8 cellular contexts compared by ENCODE assay signal in genomic region chr6:70668499-70668812, GRCh38. TPM values are rescaled to one million over a fixed set of nuclear protein-coding genes. Genes with fewer than 3 reads are reported as not detected.
A peak's percentile ranks its signal among the peaks of the same experiment; 100 is the strongest.
DNase-seq lines count a peak whose midpoint lies in the region; ATAC-seq and TF ChIP-seq lines count a peak whose summit lies in the region.

No MANE protein-coding gene starts in this region.

- peaks cover 57% of the 10 kb centered on the region for H3K4me1 Mint-ChIP-seq in activated CD4-positive, alpha-beta memory T cell treated with anti-CD3 and anti-CD28 coated beads, Interleukin-2, amount 10 ng/mL, durations not matched to agents 7 days and 5 days

- peak overlapping the region; percentile 83 for H3K4me3 Mint-ChIP-seq in activated CD4-positive, alpha-beta memory T cell treated with anti-CD3 and anti-CD28 coated beads, Interleukin-2, amount 10 ng/mL, durations not matched to agents 7 days and 5 days

- H3K4me1 ChIP-seq in hepatocyte (ENCODE audit: insufficient read depth): peaks cover 23% of the 10 kb centered on the region

- DNase-seq in NCI-H2171 treated with DMSO at 0.1 percent for 48 hours (lab: John Stamatoyannopoulos, UW) (peak; percentile 33), NCI-H2171 (lab: John Stamatoyannopoulos, UW) (no peak), hepatocyte (ENCODE audit: low spot score) (no peak), hepatic stellate cell (ENCODE audit: low spot score) (no peak), AML-193 (lab: John Stamatoyannopoulos, UW) (no peak)
- no peak for DNase-seq in activated CD4-positive, alpha-beta memory T cell treated with anti-CD3 and anti-CD28 coated beads, Interleukin-2, amount 10 ng/mL, durations not matched to agents 7 days and 5 days
- DNase-seq in stimulated activated CD8-positive, alpha-beta memory T cell treated with anti-CD3 and anti-CD28 coated beads, Interleukin-15, amount 100 ng/mL, for 1 hour (ENCODE audit: low read depth): peak; percentile 27

- no peaks in the 10 kb centered on the region for H3K9me3 Mint-ChIP-seq in activated CD4-positive, alpha-beta memory T cell treated with anti-CD3 and anti-CD28 coated beads, Interleukin-2, amount 10 ng/mL, durations not matched to agents 7 days and 5 days

- peak overlapping the region; percentile 97 for H3K27ac ChIP-seq in hepatocyte

- no peaks in the 10 kb centered on the region for H3K9me2 ChIP-seq in hepatocyte (replicated peaks; ENCODE audit: insufficient read depth)

- no peaks in the 10 kb centered on the region for H3K27me3 Mint-ChIP-seq in activated CD4-positive, alpha-beta memory T cell treated with anti-CD3 and anti-CD28 coated beads, Interleukin-2, amount 10 ng/mL, durations not matched to agents 7 days and 5 days

- no peaks in the 10 kb centered on the region for H3K9me3 ChIP-seq in hepatocyte (ENCODE audit: low read depth)

- H2AFZ ChIP-seq in hepatocyte: peak overlapping the region; percentile 71

- peaks cover 36% of the 10 kb centered on the region for H4K20me1 ChIP-seq in hepatocyte (ENCODE audit: insufficient read depth, poor library complexity, severe bottlenecking)

- H3K4me3 ChIP-seq in hepatocyte: peak overlapping the region; percentile 93

- no peaks in the 10 kb centered on the region for H3K36me3 ChIP-seq in hepatocyte (replicated peaks; ENCODE audit: insufficient read depth, low read depth)

- H3K36me3 Mint-ChIP-seq in activated CD4-positive, alpha-beta memory T cell treated with anti-CD3 and anti-CD28 coated beads, Interleukin-2, amount 10 ng/mL, durations not matched to agents 7 days and 5 days (ENCODE audit: low read depth): peaks cover 29% of the 10 kb centered on the region

- 1% methylated on average over 8 of the region's 8 CpGs for WGBS in hepatocyte (ENCODE audit: low lambda C conversion rate, missing lambda C conversion rate)

- POLR2A ChIA-PET in activated CD4-positive, alpha-beta memory T cell treated with anti-CD3 and anti-CD28 coated beads, Interleukin-2, amount 10 ng/mL, durations not matched to agents 7 days and 5 days (lab: Charles Lee): interaction anchor here (1.0 to 4.2 kb wide), 9 partner anchors 9 to 872 kb away, joined by 3 to 63 read pairs (median 5); partner anchors contain the start of genes LMBRD1 and SDHAF4

- no peak for TF ChIP-seq CTCF in hepatocyte (IDR thresholded peaks at IDR 0.05; ENCODE audit: poor library complexity)

- CTCF ChIA-PET in activated CD4-positive, alpha-beta memory T cell treated with anti-CD3 and anti-CD28 coated beads, Interleukin-2, amount 10 ng/mL, durations not matched to agents 7 days and 5 days (lab: Charles Lee): interaction anchor here (0.5 to 3.2 kb wide), 6 partner anchors 13 to 39 kb away, joined by 3 to 27 read pairs (median 6); no protein-coding TSS in a partner anchor

- no peaks in the 10 kb centered on the region for H3K27me3 ChIP-seq in hepatocyte

- H3K4me2 ChIP-seq in hepatocyte: peak overlapping the region; percentile 87

- peaks cover 48% of the 10 kb centered on the region for H3K79me2 ChIP-seq in hepatocyte

- ATAC-seq in HG03460 (IDR thresholded peaks at IDR 0.05; ENCODE audit: unreplicated experiment): peak; percentile 34

- peak overlapping the region; percentile 58 for H3K27ac Mint-ChIP-seq in activated CD4-positive, alpha-beta memory T cell treated with anti-CD3 and anti-CD28 coated beads, Interleukin-2, amount 10 ng/mL, durations not matched to agents 7 days and 5 days

RNA-seq across cellular contexts. Expression of gene SMAP1, which starts 0.8 kb away (rescaled TPM):
- total RNA-seq in activated CD4-positive, alpha-beta memory T cell treated with anti-CD3 and anti-CD28 coated beads, Interleukin-2, amount 10 ng/mL, durations not matched to agents 7 days and 5 days: 10 to 100 TPM; 48.4 to 48.6 TPM
- 42.4 and 43.1 TPM in 2 replicates for total RNA-seq in hepatocyte
- 28.2 TPM in 2 replicates for polyA plus RNA-seq in hepatocyte

Comparison
In these comparisons a context has a peak if more than half of its experiments do, and no peak if none do; other contexts are left out.
1. DNase-seq: peak in NCI-H2171 treated with DMSO at 0.1 percent for 48 hours (single experiment) and stimulated activated CD8-positive, alpha-beta memory T cell treated with anti-CD3 and anti-CD28 coated beads, Interleukin-15, amount 100 ng/mL, for 1 hour (single experiment); none in NCI-H2171 (single experiment), activated CD4-positive, alpha-beta memory T cell treated with anti-CD3 and anti-CD28 coated beads, Interleukin-2, amount 10 ng/mL, durations not matched to agents 7 days and 5 days (single experiment), hepatocyte (single experiment), hepatic stellate cell (single experiment) and AML-193 (0 of 2).